1 cellular context compared by ENCODE assay signal in the genomic region with DNA sequence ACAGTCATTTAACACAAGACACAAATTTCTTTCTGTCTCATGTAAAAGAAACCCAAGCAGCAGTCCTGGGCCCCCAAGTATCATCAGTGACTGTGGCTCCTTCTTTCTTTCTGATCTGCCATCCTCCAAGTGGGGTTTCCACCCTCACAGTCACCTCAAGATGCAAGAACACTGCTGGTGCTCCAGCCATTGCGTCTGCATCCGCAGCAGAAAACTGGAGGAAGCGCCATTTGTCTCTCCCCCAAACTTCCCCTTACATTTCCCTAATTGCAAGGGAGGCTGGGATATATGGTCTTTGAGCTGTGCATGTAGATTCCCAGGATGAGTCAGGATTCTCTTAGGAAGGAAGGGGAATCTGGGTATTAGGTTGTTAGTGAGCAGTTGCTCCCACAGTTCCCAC.
TF ChIP-seq lines count a peak whose summit lies in the region.

No MANE protein-coding gene starts in this region.

TF ChIP-seq in H1, 55 proteins besides CTCF, POLR2A, EP300 and RAD21:
- TF ChIP-seq SP1 (IDR thresholded peaks at IDR 0.05; ENCODE audit: low read depth, low read length) (no peak), KDM1A (IDR thresholded peaks at IDR 0.05; ENCODE audit: borderline replicate concordance, low read length) (peak; percentile 90), ASH2L (IDR thresholded peaks at IDR 0.05; ENCODE audit: low read length) (no peak)
